8 cellular contexts compared by ENCODE assay signal in genomic region chr20:1343446-1344124, GRCh38. TPM values are rescaled to one million over a fixed set of nuclear protein-coding genes. Genes with fewer than 3 reads are reported as not detected.
A peak's percentile ranks its signal among the peaks of the same experiment; 100 is the strongest.
DNase-seq lines count a peak whose midpoint lies in the region; ATAC-seq, FAIRE-seq and TF ChIP-seq lines count a peak whose summit lies in the region.
"Not testable (repeated sequence)": the region's sequence is repeated elsewhere in the genome, so short reads cannot be mapped to it uniquely, and the experiment has no call there.

No MANE protein-coding gene starts in this region.

- BruUV-seq in Panc1 (replicated peaks; lab: Mats Ljungman, UMichigan); endothelial cell of umbilical vein (replicated peaks; lab: Mats Ljungman, UMichigan); HepG2 (replicated peaks; lab: Mats Ljungman, UMichigan): not testable (repeated sequence)

- not testable (repeated sequence) for H3K36me3 ChIP-seq in Panc1 (ENCODE audit: control insufficient read depth, insufficient read depth, low read length); brain microvascular endothelial cell (replicated peaks); endothelial cell of umbilical vein (ENCODE audit: control insufficient read depth in 2 of 2, extremely low read depth in 1 of 2, insufficient read depth in 2 of 2, low read length in 2 of 2); HepG2 (replicated peaks in 1 of 2; ENCODE audit: control insufficient read depth in 1 of 2, insufficient read depth in 2 of 2, low read length in 2 of 2)

- in situ Hi-C loops in Panc1 (cut with HindIII; ENCODE audit: low pct_unique_long_range_greater_than_20kb, low sequenced_read_pairs); brain microvascular endothelial cell (cut with HindIII; ENCODE audit: low pct_ligation_motif_present, low sequenced_read_pairs); HepG2 (cut with HindIII; ENCODE audit: extremely low pct_ligation_motif_present, low pct_unique_long_range_greater_than_20kb): not testable (repeated sequence)

- H3K9me3 ChIP-seq in Panc1 (ENCODE audit: control insufficient read depth, insufficient read depth, low read depth, low read length) (peaks cover 11% of the 10 kb centered on the region), HepG2 (ENCODE audit: low read length) (peaks cover 14% of the 10 kb centered on the region)
- not testable (repeated sequence) for H3K9me3 ChIP-seq in endothelial cell of umbilical vein (replicated peaks; ENCODE audit: control insufficient read depth, insufficient read depth, low read length)

- H3K9me1 ChIP-seq in endothelial cell of umbilical vein (replicated peaks; ENCODE audit: control insufficient read depth, extremely low read depth, insufficient read depth, low read length) = not testable (repeated sequence)

- POLR2A ChIA-PET in Panc1 (lab: Charles Lee); endothelial cell of umbilical vein (lab: Charles Lee): not testable (repeated sequence)
- POLR2A ChIA-PET in HepG2 (lab: Yijun Ruan, JAX) = interaction anchor here (1.2 to 1.6 kb wide), 2 partner anchors 13 to 18 kb away, joined by 3 to 4 read pairs; no protein-coding TSS in a partner anchor

- H3K27ac Mint-ChIP-seq in activated CD4-positive, alpha-beta T cell treated with anti-CD3 and anti-CD28 coated beads, Interleukin-2, amount 10 ng/mL, durations not matched to agents 24 days and 14 days; type B pancreatic cell: not testable (repeated sequence)

- H3K27me3 Mint-ChIP-seq in activated CD4-positive, alpha-beta T cell treated with anti-CD3 and anti-CD28 coated beads, Interleukin-2, amount 10 ng/mL, durations not matched to agents 24 days and 14 days; type B pancreatic cell: not testable (repeated sequence)

- not testable (repeated sequence) for H3K79me2 ChIP-seq in endothelial cell of umbilical vein (ENCODE audit: control insufficient read depth, insufficient read depth, low read length); HepG2 (ENCODE audit: insufficient read depth, low read length)

- H3K27me3 ChIP-seq in Panc1 (ENCODE audit: control insufficient read depth, insufficient read depth, low read length); brain microvascular endothelial cell (replicated peaks); endothelial cell of umbilical vein (ENCODE audit: control insufficient read depth in 2 of 2, insufficient read depth in 2 of 2, low read length in 2 of 2); HepG2 (ENCODE audit: control insufficient read depth in 1 of 2, insufficient read depth in 2 of 2, low read length in 2 of 2): not testable (repeated sequence)

- H3K27ac ChIP-seq in Panc1 (ENCODE audit: low read length) (peak overlapping the region; percentile 59; the same call in 1 of the 2 replicates), brain microvascular endothelial cell (peak overlapping the region; percentile 65), endothelial cell of umbilical vein (ENCODE audit: insufficient read depth, low read depth, low read length) (peak overlapping the region; percentile 94)
- not testable (repeated sequence) for H3K27ac ChIP-seq in HepG2 (ENCODE audit: extremely low read length, insufficient read depth, low read length)

- peak overlapping the region; percentile 70 for H3K4me2 ChIP-seq in endothelial cell of umbilical vein (ENCODE audit: insufficient read depth, low read length)
- H3K4me2 ChIP-seq in HepG2 (ENCODE audit: low read depth, low read length) = not testable (repeated sequence)

- peak overlapping the region; percentile 66 for H3K9ac ChIP-seq in endothelial cell of umbilical vein (replicated peaks; ENCODE audit: extremely low read depth, insufficient read depth, low read length)
- not testable (repeated sequence) for H3K9ac ChIP-seq in HepG2 (ENCODE audit: insufficient read depth, low read depth, low read length)

- DNase-seq in AG09309 (ENCODE audit: low read depth); Panc1 (ENCODE audit: low read depth, low spot score); HepG2 (ENCODE audit: low spot score); type B pancreatic cell (ENCODE audit: extremely low spot score, unreplicated experiment): not testable (repeated sequence)
- peak; percentile 15 for DNase-seq in HCEC 1CT
- peak; percentile 45 for DNase-seq in activated CD4-positive, alpha-beta T cell treated with anti-CD3 and anti-CD28 coated beads, Interleukin-2, amount 10 ng/mL, durations not matched to agents 24 days and 14 days
- DNase-seq in brain microvascular endothelial cell = peak; percentile 32
- DNase-seq in endothelial cell of umbilical vein (ENCODE audit: low read depth, low spot score) = peak; percentile 51

- peaks cover 23% of the 10 kb centered on the region for H3K36me3 Mint-ChIP-seq in activated CD4-positive, alpha-beta T cell treated with anti-CD3 and anti-CD28 coated beads, Interleukin-2, amount 10 ng/mL, durations not matched to agents 24 days and 14 days (ENCODE audit: low read depth)
- not testable (repeated sequence) for H3K36me3 Mint-ChIP-seq in type B pancreatic cell

- ATAC-seq in Panc1, HepG2: not testable (repeated sequence)

- H4K20me1 ChIP-seq in endothelial cell of umbilical vein (replicated peaks; ENCODE audit: control insufficient read depth, extremely low read depth, insufficient read depth, low read length); HepG2 (ENCODE audit: insufficient read depth, low read length): not testable (repeated sequence)

- H3K4me3 Mint-ChIP-seq in activated CD4-positive, alpha-beta T cell treated with anti-CD3 and anti-CD28 coated beads, Interleukin-2, amount 10 ng/mL, durations not matched to agents 24 days and 14 days; type B pancreatic cell: not testable (repeated sequence)

- intact Hi-C loops in Panc1 (cut with micrococcal nuclease; ENCODE audit: unreplicated experiment); activated CD4-positive, alpha-beta T cell treated with anti-CD3 and anti-CD28 coated beads, Interleukin-2, amount 10 ng/mL, durations not matched to agents 24 days and 14 days (cut with micrococcal nuclease); HepG2 (cut with micrococcal nuclease; ENCODE audit: unreplicated experiment): not testable (repeated sequence)
- intact Hi-C loops in endothelial cell of umbilical vein (cut with micrococcal nuclease) = loop anchor here (5.0 kb wide), 1 partner anchor 1324 kb away; no protein-coding TSS in a partner anchor

- H3K4me1 Mint-ChIP-seq in activated CD4-positive, alpha-beta T cell treated with anti-CD3 and anti-CD28 coated beads, Interleukin-2, amount 10 ng/mL, durations not matched to agents 24 days and 14 days = peaks cover 19% of the 10 kb centered on the region
- not testable (repeated sequence) for H3K4me1 Mint-ChIP-seq in type B pancreatic cell (ENCODE audit: unreplicated experiment)

- TF ChIP-seq EP300 in HepG2 (IDR thresholded peaks at IDR 0.05; ENCODE audit: low read depth in 2 of 2, low read length in 2 of 2); HepG2 (CRISPR knock-in tag; IDR thresholded peaks at IDR 0.05; ENCODE audit: borderline replicate concordance): not testable (repeated sequence)

- peak; percentile 69 for FAIRE-seq in endothelial cell of umbilical vein (lab: Jason Lieb, UNC)
- FAIRE-seq in HepG2 (lab: Jason Lieb, UNC) = not testable (repeated sequence)

- H3K4me1 ChIP-seq in Panc1 (ENCODE audit: control insufficient read depth, insufficient read depth, low read length) = peaks cover 14% of the 10 kb centered on the region
- H3K4me1 ChIP-seq in endothelial cell of umbilical vein (ENCODE audit: control insufficient read depth, extremely low read depth, insufficient read depth, low read length) = peaks cover 44% of the 10 kb centered on the region
- not testable (repeated sequence) for H3K4me1 ChIP-seq in HepG2 (ENCODE audit: insufficient read depth, low read length)

- TF ChIP-seq POLR2A in endothelial cell of umbilical vein (IDR thresholded peaks at IDR 0.05; ENCODE audit: low read depth, low read length); HepG2 (IDR thresholded peaks at IDR 0.05; ENCODE audit: insufficient read depth in 1 of 2, low read depth in 2 of 2, low read length in 2 of 2): not testable (repeated sequence)

- CTCF ChIA-PET in Panc1 (lab: Charles Lee); HepG2 (lab: Yijun Ruan, JAX; ENCODE audit: low intra/inter-chr PET ratio, low total read pairs): not testable (repeated sequence)
- CTCF ChIA-PET in endothelial cell of umbilical vein (lab: Charles Lee) = interaction anchor here (0.7 to 2.0 kb wide), 8 partner anchors 11 to 160 kb away, joined by 3 to 10 read pairs (median 5); no protein-coding TSS in a partner anchor

- dilution Hi-C loops in endothelial cell of umbilical vein (cut with MboI; ENCODE audit: extremely low pct_ligation_motif_present, low sequenced_read_pairs) = not testable (repeated sequence)

- not testable (repeated sequence) for H3K4me3 ChIP-seq in AG09309 (ENCODE audit: control insufficient read depth, low read depth, low read length); Panc1 (ENCODE audit: low read depth in 2 of 2, low read length in 2 of 2); brain microvascular endothelial cell (ENCODE audit: low read depth, low read length); endothelial cell of umbilical vein (replicated peaks in 1 of 3; ENCODE audit: insufficient read depth in 1 of 3, low read depth in 1 of 3, low read length in 3 of 3); HepG2 (replicated peaks in 1 of 3; ENCODE audit: insufficient read depth in 1 of 3, low read depth in 2 of 3, low read length in 3 of 3)

- H3K9me3 Mint-ChIP-seq in activated CD4-positive, alpha-beta T cell treated with anti-CD3 and anti-CD28 coated beads, Interleukin-2, amount 10 ng/mL, durations not matched to agents 24 days and 14 days; type B pancreatic cell: not testable (repeated sequence)

- WGBS in HepG2 (ENCODE audit: low lambda C conversion rate) = 92% methylated on average over 8 of the region's 8 CpGs

- TF ChIP-seq CTCF in AG09309 (IDR thresholded peaks at IDR 0.05; ENCODE audit: control insufficient read depth, insufficient read depth, low read depth, low read length, missing control alignments) (peak; percentile 7), type B pancreatic cell (conservative IDR thresholded peaks at IDR 0.05) (peak; percentile 59)
- not testable (repeated sequence) for TF ChIP-seq CTCF in Panc1 (IDR thresholded peaks at IDR 0.05); brain microvascular endothelial cell (IDR thresholded peaks at IDR 0.05; ENCODE audit: low read depth, low read length, missing control alignments); endothelial cell of umbilical vein (IDR thresholded peaks at IDR 0.05; ENCODE audit: extremely low read depth in 1 of 2, insufficient read depth in 1 of 2, low read depth in 1 of 2, low read length in 2 of 2); HepG2 (CRISPR knock-in tag; IDR thresholded peaks at IDR 0.05)

- not testable (repeated sequence) for TF ChIP-seq RAD21 in HepG2 (CRISPR knock-in tag; IDR thresholded peaks at IDR 0.05)

- H2AFZ ChIP-seq in endothelial cell of umbilical vein (ENCODE audit: low read depth, low read length); HepG2 (ENCODE audit: low read length): not testable (repeated sequence)

RNA-seq across cellular contexts. Expression of gene SDCBP2, which starts 14.6 kb away (rescaled TPM):
- 1.8 TPM for total RNA-seq in Panc1 (2021; ENCODE audit: unreplicated experiment)
- polyA plus RNA-seq in Panc1 (2012; ENCODE audit: insufficient read length) = 5.5 TPM
- 2.0 and 3.0 TPM in 2 replicates for total RNA-seq in activated CD4-positive, alpha-beta T cell treated with anti-CD3 and anti-CD28 coated beads, Interleukin-2, amount 10 ng/mL, durations not matched to agents 24 days and 14 days
- 5.5 and 9.0 TPM in 2 replicates for total RNA-seq in endothelial cell of umbilical vein
- 5.8 and 6.9 TPM in 2 replicates for polyA plus RNA-seq in endothelial cell of umbilical vein
- polyA plus RNA-seq in endothelial cell of umbilical vein (2011; cell fraction: cytosol; rRNA removed) = 4.6 and 5.5 TPM in 2 replicates
- polyA plus RNA-seq in endothelial cell of umbilical vein (2011; cell fraction: nucleus; rRNA removed) = 11.0 and 11.4 TPM in 2 replicates
- 3.1 and 4.8 TPM in 2 replicates for polyA plus RNA-seq in endothelial cell of umbilical vein (2012)
- polyA minus RNA-seq in endothelial cell of umbilical vein = 1.2 and 2.7 TPM in 2 replicates
- not detected for polyA minus RNA-seq in endothelial cell of umbilical vein (2011; cell fraction: cytosol; rRNA and poly(A)+ RNA removed)
- 2.2 and 2.3 TPM in 2 replicates for polyA minus RNA-seq in endothelial cell of umbilical vein (2011; cell fraction: nucleus; rRNA and poly(A)+ RNA removed)
- total RNA-seq in HepG2 (2016; rRNA removed; fragmentation: Illumina TruSeq; extraction: Trizol) = 0.87 and 1.2 TPM in 2 replicates
- total RNA-seq in HepG2 (2016; cell fraction: cytosol; rRNA removed; fragmentation: Illumina TruSeq; extraction: Trizol; ENCODE audit: low read depth) = 0.79 and 0.91 TPM in 2 replicates
- total RNA-seq in HepG2 (2016; cell fraction: insoluble cytoplasmic fraction; rRNA removed; fragmentation: Illumina TruSeq; extraction: Trizol) = 0.89 and 1.1 TPM in 2 replicates
- total RNA-seq in HepG2 (2016; cell fraction: membrane; rRNA removed; fragmentation: Illumina TruSeq; extraction: Trizol) = 0.48 and 0.93 TPM in 2 replicates
- total RNA-seq in HepG2 (2016; cell fraction: nucleus; rRNA removed; fragmentation: Illumina TruSeq; extraction: Trizol) = 0.66 and 0.81 TPM in 2 replicates
- 2.4 and 2.9 TPM in 2 replicates for polyA plus RNA-seq in HepG2 (2011; rRNA removed)
- polyA plus RNA-seq in HepG2 (2011; cell fraction: cytosol; rRNA removed) = 2.5 and 3.1 TPM in 2 replicates
- polyA plus RNA-seq in HepG2 (2011; cell fraction: nucleus; rRNA removed) = 6.1 and 6.2 TPM in 2 replicates
- polyA plus RNA-seq in HepG2 (2012) = 2.1 and 4.3 TPM in 2 replicates
- polyA plus RNA-seq in HepG2 (2016; cell fraction: cytosol; fragmentation: Illumina TruSeq; extraction: Trizol; ENCODE audit: low read depth) = 0.62 and 0.94 TPM in 2 replicates
- polyA plus RNA-seq in HepG2 (2016; cell fraction: insoluble cytoplasmic fraction; fragmentation: Illumina TruSeq; extraction: Trizol; ENCODE audit: low read depth) = 0.67 and 0.96 TPM in 2 replicates
- polyA plus RNA-seq in HepG2 (2016; cell fraction: membrane; fragmentation: Illumina TruSeq; extraction: Trizol; ENCODE audit: low read depth) = 0.65 and 0.68 TPM in 2 replicates
- 1.5 and 1.6 TPM in 2 replicates for polyA plus RNA-seq in HepG2 (2016; cell fraction: nucleus; fragmentation: Illumina TruSeq; extraction: Trizol; ENCODE audit: insufficient read depth, low read depth)
- 0.42 and 0.92 TPM in 2 replicates for polyA minus RNA-seq in HepG2 (2011; rRNA and poly(A)+ RNA removed; ENCODE audit: low replicate concordance)
- polyA minus RNA-seq in HepG2 (2011; cell fraction: cytosol; rRNA and poly(A)+ RNA removed) = 0.62 and 0.89 TPM in 2 replicates
- polyA minus RNA-seq in HepG2 (2011; cell fraction: nucleus; rRNA and poly(A)+ RNA removed) = 0.37 and 0.64 TPM in 2 replicates
- total RNA-seq in type B pancreatic cell (ENCODE audit: low replicate concordance) = 4.9 and 7.4 TPM in 2 replicates

RNA-seq across cellular contexts. Expression of gene FKBP1A, which starts 49.3 kb away (rescaled TPM):
- total RNA-seq in Panc1 (2021; ENCODE audit: unreplicated experiment) (695 TPM), endothelial cell of umbilical vein (968 and 982 TPM in 2 replicates), HepG2 (2016; rRNA removed; fragmentation: Illumina TruSeq; extraction: Trizol) (119 and 188 TPM in 2 replicates), type B pancreatic cell (ENCODE audit: low replicate concordance) (149 and 177 TPM in 2 replicates)
- polyA plus RNA-seq in Panc1 (2012; ENCODE audit: insufficient read length) = 830 TPM
- 291 and 292 TPM in 2 replicates for total RNA-seq in activated CD4-positive, alpha-beta T cell treated with anti-CD3 and anti-CD28 coated beads, Interleukin-2, amount 10 ng/mL, durations not matched to agents 24 days and 14 days
- polyA plus RNA-seq in endothelial cell of umbilical vein (1,861 and 1,972 TPM in 2 replicates), HepG2 (2011; rRNA removed) (436 and 468 TPM in 2 replicates)
- 1,632 and 1,874 TPM in 2 replicates for polyA plus RNA-seq in endothelial cell of umbilical vein (2011; cell fraction: cytosol; rRNA removed)
- 571 and 678 TPM in 2 replicates for polyA plus RNA-seq in endothelial cell of umbilical vein (2011; cell fraction: nucleus; rRNA removed)
- polyA plus RNA-seq in endothelial cell of umbilical vein (2012) = 1,466 and 1,504 TPM in 2 replicates
- 1,622 and 1,688 TPM in 2 replicates for polyA minus RNA-seq in endothelial cell of umbilical vein
- 59.7 TPM for polyA minus RNA-seq in endothelial cell of umbilical vein (2011; cell fraction: cytosol; rRNA and poly(A)+ RNA removed)
- 209 and 300 TPM in 2 replicates for polyA minus RNA-seq in endothelial cell of umbilical vein (2011; cell fraction: nucleus; rRNA and poly(A)+ RNA removed)
- total RNA-seq in HepG2 (2016; cell fraction: cytosol; rRNA removed; fragmentation: Illumina TruSeq; extraction: Trizol; ENCODE audit: low read depth) = 32.5 and 44.9 TPM in 2 replicates
- 120 and 187 TPM in 2 replicates for total RNA-seq in HepG2 (2016; cell fraction: insoluble cytoplasmic fraction; rRNA removed; fragmentation: Illumina TruSeq; extraction: Trizol)
- total RNA-seq in HepG2 (2016; cell fraction: membrane; rRNA removed; fragmentation: Illumina TruSeq; extraction: Trizol) = 119 and 132 TPM in 2 replicates
- 70.0 and 93.2 TPM in 2 replicates for total RNA-seq in HepG2 (2016; cell fraction: nucleus; rRNA removed; fragmentation: Illumina TruSeq; extraction: Trizol)
- 445 and 560 TPM in 2 replicates for polyA plus RNA-seq in HepG2 (2011; cell fraction: cytosol; rRNA removed)
- polyA plus RNA-seq in HepG2 (2011; cell fraction: nucleus; rRNA removed) = 139 and 210 TPM in 2 replicates
- polyA plus RNA-seq in HepG2 (2012) = 286 and 329 TPM in 2 replicates
- polyA plus RNA-seq in HepG2 (2016; cell fraction: cytosol; fragmentation: Illumina TruSeq; extraction: Trizol; ENCODE audit: low read depth) = 115 and 137 TPM in 2 replicates
- 594 and 645 TPM in 2 replicates for polyA plus RNA-seq in HepG2 (2016; cell fraction: insoluble cytoplasmic fraction; fragmentation: Illumina TruSeq; extraction: Trizol; ENCODE audit: low read depth)
- 321 and 333 TPM in 2 replicates for polyA plus RNA-seq in HepG2 (2016; cell fraction: membrane; fragmentation: Illumina TruSeq; extraction: Trizol; ENCODE audit: low read depth)
- 249 and 270 TPM in 2 replicates for polyA plus RNA-seq in HepG2 (2016; cell fraction: nucleus; fragmentation: Illumina TruSeq; extraction: Trizol; ENCODE audit: insufficient read depth, low read depth)
- 241 and 466 TPM in 2 replicates for polyA minus RNA-seq in HepG2 (2011; rRNA and poly(A)+ RNA removed; ENCODE audit: low replicate concordance)
- polyA minus RNA-seq in HepG2 (2011; cell fraction: cytosol; rRNA and poly(A)+ RNA removed) = 119 and 130 TPM in 2 replicates
- 63.7 and 102 TPM in 2 replicates for polyA minus RNA-seq in HepG2 (2011; cell fraction: nucleus; rRNA and poly(A)+ RNA removed)
